ENCODE assay signal across 8 cellular contexts in the genomic region with DNA sequence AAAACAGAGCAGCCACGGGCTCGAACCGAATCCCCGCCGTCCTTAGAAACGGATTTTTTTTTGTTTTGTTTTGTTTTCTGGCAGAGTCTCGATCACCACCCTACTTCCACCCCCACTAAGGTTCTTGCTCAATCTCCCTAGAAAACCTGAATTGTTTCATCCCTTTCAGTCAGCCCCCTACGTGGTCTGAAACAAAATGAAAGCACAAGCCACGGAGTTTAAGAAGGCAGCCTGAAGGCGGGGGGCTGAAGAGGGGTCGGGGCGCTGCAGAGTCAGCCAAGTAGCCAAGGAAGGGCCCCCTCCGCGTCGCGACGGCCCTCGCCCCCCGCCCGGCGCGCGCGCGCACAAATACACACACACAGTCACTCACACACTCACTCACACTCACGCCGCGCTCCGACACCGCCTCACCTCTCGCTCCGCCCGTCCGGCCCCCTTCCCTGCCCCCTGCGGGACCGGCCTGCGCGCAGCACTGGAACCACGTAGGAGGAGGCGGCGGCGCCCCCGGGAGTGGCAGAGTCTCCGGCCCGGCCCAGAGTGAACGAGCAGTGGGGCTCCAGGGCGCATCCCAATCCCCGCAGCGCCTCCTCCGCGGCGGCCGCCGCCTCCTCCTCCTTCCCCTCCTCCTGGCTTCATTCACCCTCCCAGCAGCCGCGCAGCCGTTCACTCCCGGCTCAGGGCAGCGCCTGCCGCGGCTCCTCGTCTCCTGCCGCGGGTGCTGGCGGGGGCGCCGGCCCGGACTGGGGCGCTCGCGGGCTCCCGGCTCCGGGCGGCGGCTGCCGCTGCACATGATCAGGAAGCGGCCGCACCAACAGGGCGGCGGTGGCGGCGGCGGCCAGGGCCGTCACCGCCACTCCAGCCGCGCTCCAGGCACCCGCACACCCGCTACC. TPM values are rescaled to one million over a fixed set of nuclear protein-coding genes. Genes with fewer than 3 reads are reported as not detected.
DNase-seq lines count a peak whose midpoint lies in the region; ATAC-seq and TF ChIP-seq lines count a peak whose summit lies in the region.

No MANE protein-coding gene starts in this region.

- peak overlapping the region; percentile 82 for H3K4me2 ChIP-seq in OCI-LY3 (ENCODE audit: low read length)

- no peaks in the 10 kb centered on the region for H3K9me3 Mint-ChIP-seq in activated T-cell treated with anti-CD3 and anti-CD28 coated beads, Interleukin-2, amount 50 U/mL, for 4 hours

- no peaks in the 10 kb centered on the region for H3K9me3 ChIP-seq in OCI-LY3 (ENCODE audit: insufficient read depth, low read length)
- H3K9me3 ChIP-seq in esophagus (ENCODE audit: control insufficient read depth in 2 of 2, insufficient read depth in 1 of 2, low read depth in 1 of 2, low read length in 1 of 2), result no peaks in the 10 kb centered on the region
- H3K9me3 ChIP-seq in muscle layer of colon (ENCODE audit: low read length), result no peaks in the 10 kb centered on the region

- H3K4me1 ChIP-seq in ACC112 (ENCODE audit: control insufficient read depth, insufficient read depth, low read length, unreplicated experiment) (peaks cover 39% of the 10 kb centered on the region), OCI-LY3 (ENCODE audit: low read length) (peaks cover 11% of the 10 kb centered on the region), esophagus (ENCODE audit: control insufficient read depth in 2 of 2, insufficient read depth in 2 of 2, low read length in 1 of 2) (no peaks in the 10 kb centered on the region), muscle layer of colon (ENCODE audit: insufficient read depth, low read length) (peaks cover 41% of the 10 kb centered on the region)

- H3K36me3 ChIP-seq in ACC112 (ENCODE audit: insufficient read depth, low read length) (no peaks in the 10 kb centered on the region), OCI-LY3 (replicated peaks; ENCODE audit: low read depth, low read length) (no peaks in the 10 kb centered on the region), esophagus (ENCODE audit: control insufficient read depth in 2 of 2, insufficient read depth in 2 of 2, low read length in 1 of 2) (no peaks in the 10 kb centered on the region), muscle layer of colon (ENCODE audit: insufficient read depth, low read length) (no peaks in the 10 kb centered on the region)

- peak overlapping the region; percentile 65 for H2AFZ ChIP-seq in ACC112 (ENCODE audit: low read length, unreplicated experiment)
- H2AFZ ChIP-seq in OCI-LY3 (ENCODE audit: low read depth, low read length), result peak overlapping the region; percentile 54; the same call in 1 of the 2 replicates

- peaks cover 58% of the 10 kb centered on the region for H3K4me1 Mint-ChIP-seq in activated T-cell treated with anti-CD3 and anti-CD28 coated beads, Interleukin-2, amount 50 U/mL, for 4 hours (ENCODE audit: low read depth)

- H3K79me2 ChIP-seq in ACC112 (ENCODE audit: control insufficient read depth, insufficient read depth, low read length, unreplicated experiment), result peaks cover 43% of the 10 kb centered on the region
- no peaks in the 10 kb centered on the region for H3K79me2 ChIP-seq in OCI-LY3 (ENCODE audit: low read length)

- ATAC-seq in GM18867 (IDR thresholded peaks at IDR 0.05; ENCODE audit: unreplicated experiment) (peak; percentile 48), HG03159 (IDR thresholded peaks at IDR 0.05; ENCODE audit: unreplicated experiment) (peak; percentile 31)
- ATAC-seq in activated T-cell treated with anti-CD3 and anti-CD28 coated beads, Interleukin-2, amount 50 U/mL, for 4 hours, result peak; percentile 36 to 42

- H3K27me3 ChIP-seq in ACC112 (ENCODE audit: insufficient read depth, low read length) (no peaks in the 10 kb centered on the region), OCI-LY3 (ENCODE audit: low read depth, low read length) (peaks cover 32% of the 10 kb centered on the region), esophagus (ENCODE audit: control insufficient read depth in 1 of 2, insufficient read depth in 2 of 2, low read length in 2 of 2) (no peaks in the 10 kb centered on the region), muscle layer of colon (ENCODE audit: control insufficient read depth in 1 of 2, insufficient read depth in 2 of 2, low read length in 2 of 2) (no peaks in the 10 kb centered on the region)

- 0 to 1% methylated on average over 78 to 89 of the region's 89 CpGs for WGBS in esophagus, 2 donors

- H3K27ac ChIP-seq in ACC112 (ENCODE audit: low read depth, low read length) (peak overlapping the region; percentile 92), OCI-LY3 (ENCODE audit: low read length) (no peak overlapping the region), esophagus (ENCODE audit: low read depth in 2 of 2, low read length in 1 of 2) (peak overlapping the region; percentile 97 to 99), muscle layer of colon (ENCODE audit: low read depth, low read length) (peak overlapping the region; percentile 93)

- peak overlapping the region; percentile 91 for H3K4me3 Mint-ChIP-seq in activated T-cell treated with anti-CD3 and anti-CD28 coated beads, Interleukin-2, amount 50 U/mL, for 4 hours

- H3K4me3 ChIP-seq in ACC112 (ENCODE audit: low read depth, low read length) (peak overlapping the region; percentile 92), OCI-LY3 (ENCODE audit: low read length) (peak overlapping the region; percentile 81), esophagus (ENCODE audit: low read depth in 1 of 2, low read length in 2 of 2) (peak overlapping the region; percentile 70 to 84), muscle layer of colon (ENCODE audit: low read depth in 1 of 2, low read length in 2 of 2) (peak overlapping the region; percentile 83 to 98)

- H3K9ac ChIP-seq in OCI-LY3 (ENCODE audit: low read length) (peak overlapping the region; percentile 27), muscle layer of colon (ENCODE audit: low read length) (peak overlapping the region; percentile 94)

- DNase-seq in activated T-cell treated with anti-CD3 and anti-CD28 coated beads, Interleukin-2, amount 50 U/mL, for 4 hours, result peak; percentile 71
- peak; percentile 51 to 56 for DNase-seq in stimulated activated CD8-positive, alpha-beta memory T cell treated with anti-CD3 and anti-CD28 coated beads, Interleukin-7, amount 100 ng/mL, for 1 hour (ENCODE audit: low read depth in 2 of 2)

- peaks cover 13% of the 10 kb centered on the region for H3K36me3 Mint-ChIP-seq in activated T-cell treated with anti-CD3 and anti-CD28 coated beads, Interleukin-2, amount 50 U/mL, for 4 hours (ENCODE audit: insufficient read depth)

- H3K27me3 Mint-ChIP-seq in activated T-cell treated with anti-CD3 and anti-CD28 coated beads, Interleukin-2, amount 50 U/mL, for 4 hours (ENCODE audit: low read depth), result no peaks in the 10 kb centered on the region

- no peak for TF ChIP-seq CTCF in OCI-LY3 (IDR thresholded peaks at IDR 0.05; ENCODE audit: low read depth, low read length)

- H4K20me1 ChIP-seq in OCI-LY3 (ENCODE audit: insufficient read depth, low read length), result no peaks in the 10 kb centered on the region

RNA-seq across cellular contexts. Expression of gene ATXN1, which starts 1.4 kb away (rescaled TPM):
- total RNA-seq in activated T-cell treated with anti-CD3 and anti-CD28 coated beads, Interleukin-2, amount 50 U/mL, for 4 hours, result 10 to 100 TPM; 39.5 to 63.8 (median 45.1) TPM
- polyA plus RNA-seq in esophagus, result 1 to 10 TPM; 4.3 to 8.8 TPM
